In the genomic region with DNA sequence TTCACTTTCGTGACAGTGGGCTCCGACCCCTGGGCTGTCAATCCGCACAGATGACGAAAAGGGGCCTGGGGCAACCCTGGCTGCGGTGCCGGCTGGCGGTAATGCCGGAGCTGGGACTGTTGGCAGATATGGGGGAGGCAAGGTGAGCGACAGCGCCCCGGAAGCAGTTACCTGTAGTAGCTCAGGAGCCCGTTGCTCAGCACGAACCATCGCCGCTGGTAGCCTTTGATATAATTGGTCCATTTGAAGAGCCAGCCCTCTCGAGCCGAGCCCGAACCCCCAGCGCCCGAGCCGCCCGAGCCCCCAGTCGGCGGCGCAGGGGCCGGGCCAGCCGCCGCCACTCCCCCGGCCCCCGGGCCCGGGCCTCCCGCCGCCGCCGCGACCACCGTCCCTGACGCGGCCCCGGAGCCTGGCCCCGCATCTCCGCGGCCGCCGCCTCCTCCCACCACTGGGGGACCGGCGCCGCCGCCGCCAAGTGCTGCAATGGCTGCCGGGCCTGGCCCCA, we compare ENCODE assay signal across 8 cellular contexts. TPM values are rescaled to one million over a fixed set of nuclear protein-coding genes. Genes with fewer than 3 reads are reported as not detected.
DNase-seq lines count a peak whose midpoint lies in the region; ATAC-seq and TF ChIP-seq lines count a peak whose summit lies in the region.

No MANE protein-coding gene starts in this region.

- H3K36me3 ChIP-seq in Peyer's patch (peaks cover 0 to 4% (median 0%) of the 10 kb centered on the region in 3 donors), heart left ventricle (peaks cover 0 to 7% (median 4%) of the 10 kb centered on the region in 9 donors), prostate gland (no peaks in the 10 kb centered on the region), urinary bladder (ENCODE audit: insufficient read depth) (no peaks in the 10 kb centered on the region)

- no peaks in the 10 kb centered on the region for H3K27me3 Mint-ChIP-seq in activated naive CD4-positive, alpha-beta T cell treated with anti-CD3 and anti-CD28 coated beads, Interleukin-2, amount 10 ng/mL, durations not matched to agents 7 days and 5 days

- H3K4me1 ChIP-seq in Peyer's patch (peaks cover 0 to 44% (median 7%) of the 10 kb centered on the region in 4 donors), heart left ventricle (peaks cover 0 to 52% (median 42%) of the 10 kb centered on the region in 12 donors), prostate gland (replicated peaks) (peaks cover 8% of the 10 kb centered on the region), urinary bladder (ENCODE audit: insufficient read depth) (no peaks in the 10 kb centered on the region)

- peaks cover 51% of the 10 kb centered on the region for H3K4me1 Mint-ChIP-seq in activated naive CD4-positive, alpha-beta T cell treated with anti-CD3 and anti-CD28 coated beads, Interleukin-2, amount 10 ng/mL, durations not matched to agents 7 days and 5 days

- peak overlapping the region; percentile 95 for H3K27ac Mint-ChIP-seq in activated naive CD4-positive, alpha-beta T cell treated with anti-CD3 and anti-CD28 coated beads, Interleukin-2, amount 10 ng/mL, durations not matched to agents 7 days and 5 days

- ATAC-seq in HG03135 (IDR thresholded peaks at IDR 0.05; ENCODE audit: unreplicated experiment) = peak; percentile 7
- ATAC-seq in heart left ventricle = no peak

- H3K4me3 ChIP-seq in Peyer's patch (peak overlapping the region; percentile 57 to 85 (median 76)), heart left ventricle (peak overlapping the region; percentile 82 to 92 (median 86)), prostate gland (peak overlapping the region; percentile 60 to 84), urinary bladder (ENCODE audit: low read depth, low read length) (peak overlapping the region; percentile 95)

- H3K9me3 ChIP-seq in Peyer's patch = no peaks in the 10 kb centered on the region
- no peaks in the 10 kb centered on the region for H3K9me3 ChIP-seq in heart left ventricle
- no peaks in the 10 kb centered on the region for H3K9me3 ChIP-seq in prostate gland

- 0 to 1% (median 0%) methylated on average over 8 to 51 of the region's 51 CpGs for WGBS in heart left ventricle, 4 donors
- WGBS in prostate gland = under 1% methylated on average over 39 of the region's 51 CpGs
- under 1% methylated on average over 51 of the region's 51 CpGs for WGBS in urinary bladder

- H3K27me3 ChIP-seq in Peyer's patch (no peaks in the 10 kb centered on the region), heart left ventricle (no peaks in the 10 kb centered on the region), prostate gland (replicated peaks; ENCODE audit: insufficient read depth) (no peaks in the 10 kb centered on the region)

- CTCF ChIA-PET in activated naive CD4-positive, alpha-beta T cell treated with anti-CD3 and anti-CD28 coated beads, Interleukin-2, amount 10 ng/mL, durations not matched to agents 7 days and 5 days (lab: Charles Lee) = interaction anchor here (1.5 kb wide), 1 partner anchor 54 kb away, joined by 4 read pairs; no protein-coding TSS in a partner anchor

- TF ChIP-seq POLR2A in Peyer's patch (IDR thresholded peaks at IDR 0.05) (no peak), heart left ventricle (IDR thresholded peaks at IDR 0.05) (no peak), prostate gland (IDR thresholded peaks at IDR 0.05) (no peak)

- H3K27ac ChIP-seq in Peyer's patch (peak overlapping the region; percentile 94 to 97 (median 95)), heart left ventricle (peak overlapping the region; percentile 71 to 93 (median 89)), prostate gland (peak overlapping the region; percentile 88 to 92), urinary bladder (ENCODE audit: low read depth) (peak overlapping the region; percentile 99)

- H3K9me3 Mint-ChIP-seq in activated naive CD4-positive, alpha-beta T cell treated with anti-CD3 and anti-CD28 coated beads, Interleukin-2, amount 10 ng/mL, durations not matched to agents 7 days and 5 days = no peaks in the 10 kb centered on the region

- TF ChIP-seq CTCF in Peyer's patch (IDR thresholded peaks at IDR 0.05) (peak in 2 of 6 experiments; percentile 49 to 52), heart left ventricle (IDR thresholded peaks at IDR 0.05) (peak in 2 of 12 donors; percentile 8 to 14), prostate gland (IDR thresholded peaks at IDR 0.05) (peak in 2 of 4 experiments; percentile 15 to 40)

- DNase-seq in NCI-H1436 (lab: John Stamatoyannopoulos, UW) (peak; percentile 17), NCI-H1436 treated with DMSO at 0.1 percent for 48 hours (lab: John Stamatoyannopoulos, UW) (no peak), Peyer's patch (peak; percentile 76 to 85 (median 77)), heart left ventricle (peak; percentile 42 to 67 (median 50)), prostate gland (ENCODE audit: low spot score) (peak; percentile 43)
- DNase-seq in activated naive CD4-positive, alpha-beta T cell treated with anti-CD3 and anti-CD28 coated beads, Interleukin-2, amount 10 ng/mL, durations not matched to agents 7 days and 5 days = peak; percentile 80

- intact Hi-C loops in heart left ventricle (cut with DNase I) (loop anchor here in 5 of 10 donors (2.0 to 10.0 kb wide), 7 partner anchors 50 to 78 kb away; a partner anchor contains a TSS), prostate gland (cut with DNase I) (no loop called here)

- peak overlapping the region; percentile 91 for H3K4me3 Mint-ChIP-seq in activated naive CD4-positive, alpha-beta T cell treated with anti-CD3 and anti-CD28 coated beads, Interleukin-2, amount 10 ng/mL, durations not matched to agents 7 days and 5 days

- H3K36me3 Mint-ChIP-seq in activated naive CD4-positive, alpha-beta T cell treated with anti-CD3 and anti-CD28 coated beads, Interleukin-2, amount 10 ng/mL, durations not matched to agents 7 days and 5 days = peaks cover 24% of the 10 kb centered on the region

RNA-seq across cellular contexts. Expression of a gene that starts 0.4 kb away (rescaled TPM):
- total RNA-seq in Peyer's patch = 100 to 1,000 TPM in 1 of 4 donors, 10 to 100 TPM in 3; 53.8 to 106 (median 58.7) TPM
- total RNA-seq in heart left ventricle = 10 to 100 TPM; 23.4 to 48.3 (median 33.1) TPM
- polyA plus RNA-seq in heart left ventricle = 10 to 100 TPM; 12.0 to 22.2 TPM
- total RNA-seq in prostate gland = 10 to 100 TPM; 46.1 to 49.0 TPM
- total RNA-seq in urinary bladder = 45.2 TPM
- polyA plus RNA-seq in urinary bladder = 23.3 TPM

RNA-seq across cellular contexts. Expression of a gene that starts 53.7 kb away (rescaled TPM):
- total RNA-seq in Peyer's patch = 10 to 100 TPM; 19.0 to 25.6 (median 22.9) TPM
- 10 to 100 TPM; 14.4 to 33.3 (median 24.8) TPM for total RNA-seq in heart left ventricle
- polyA plus RNA-seq in heart left ventricle = 10 to 100 TPM in 1 of 2 donors, 1 to 10 TPM in 1; 9.3 to 23.9 TPM
- 10 to 100 TPM; 10.3 to 26.2 TPM for total RNA-seq in prostate gland
- total RNA-seq in urinary bladder = 10.9 TPM
- 19.5 TPM for polyA plus RNA-seq in urinary bladder
